Comparison of ENCODE assay signal across 17 cellular contexts in genomic region chr11:103085758-103086365, GRCh38. TPM values are rescaled to one million over a fixed set of nuclear protein-coding genes. Genes with fewer than 3 reads are reported as not detected.
DNase-seq lines count a peak whose midpoint lies in the region; ATAC-seq and TF ChIP-seq lines count a peak whose summit lies in the region.
"Had no signal": no experiment of that assay in that cellular context is flagged by ENCODE, and none has a peak within 500 bp of the region (broad histone marks: within the 10 kb centered on the region; RNA-seq: fewer than 3 reads in every experiment).

No MANE protein-coding gene starts in this region.

- H3K4me1 Mint-ChIP-seq in T-helper 17 cell (peaks cover 17% of the 10 kb centered on the region), osteocyte (ENCODE audit: unreplicated experiment) (peaks cover 26% of the 10 kb centered on the region)

- ATAC-seq in T-helper 17 cell (no peak), GM19324 (IDR thresholded peaks at IDR 0.05; ENCODE audit: low FRiP score, unreplicated experiment) (no peak)

- H3K27me3 Mint-ChIP-seq in T-helper 17 cell = no peaks in the 10 kb centered on the region
- H3K27me3 Mint-ChIP-seq in osteocyte (ENCODE audit: unreplicated experiment) = no peaks in the 10 kb centered on the region
- H3K27me3 Mint-ChIP-seq: activated naive CD8-positive, alpha-beta T cell; central memory CD8-positive, alpha-beta T cell had no signal

- no peaks in the 10 kb centered on the region for H3K9me3 Mint-ChIP-seq in osteocyte (ENCODE audit: unreplicated experiment)
- H3K9me3 Mint-ChIP-seq: central memory CD8-positive, alpha-beta T cell; neural crest cell had no signal

- no peak overlapping the region for H3K4me3 Mint-ChIP-seq in T-helper 17 cell
- H3K4me3 Mint-ChIP-seq in osteocyte (ENCODE audit: unreplicated experiment) = no peak overlapping the region
- H3K4me3 Mint-ChIP-seq: activated naive CD8-positive, alpha-beta T cell; central memory CD8-positive, alpha-beta T cell; neural crest cell had no signal

- DNase-seq in GM03348 (ENCODE audit: low spot score) (peak; percentile 21), T-helper 17 cell (no peak), dermis blood vessel endothelial cell (peak; percentile 17), osteocyte (ENCODE audit: extremely low spot score, unreplicated experiment) (no peak), KG1 (lab: John Stamatoyannopoulos, UW) (no peak), NCI-H187 (lab: John Stamatoyannopoulos, UW) (no peak), NCI-H2171 treated with DMSO at 0.1 percent for 48 hours (lab: John Stamatoyannopoulos, UW) (no peak)
- DNase-seq: activated CD4-positive, alpha-beta T cell treated with anti-CD3 and anti-CD28 coated beads, Interleukin-2, amount 50 U/mL, for 1 hour; BE2C; midbrain; NCI-H1694; RPMI8226; stimulated activated CD4-positive, alpha-beta T cell treated with anti-CD3 and anti-CD28 coated beads, Interleukin-12 subunit alpha, Interleukin-12 subunit beta, amount 100 ng/mL, for 4 hours had no signal

- H3K27ac Mint-ChIP-seq in T-helper 17 cell (peak overlapping the region; percentile 41), osteocyte (ENCODE audit: unreplicated experiment) (peak overlapping the region; percentile 9)
- H3K27ac Mint-ChIP-seq: activated naive CD8-positive, alpha-beta T cell had no signal

- no peaks in the 10 kb centered on the region for H3K9me3 ChIP-seq in T-helper 17 cell (ENCODE audit: control insufficient read depth, low read length, poor library complexity, severe bottlenecking)
- H3K9me3 ChIP-seq: BE2C had no signal

- H3K36me3 Mint-ChIP-seq in T-helper 17 cell (ENCODE audit: low read depth) (peaks cover 2% of the 10 kb centered on the region), osteocyte (ENCODE audit: unreplicated experiment) (peaks cover 26% of the 10 kb centered on the region)

- no peak for TF ChIP-seq CTCF in osteocyte (IDR thresholded peaks at IDR 0.05)

RNA-seq across cellular contexts. Expression of gene DCUN1D5, which starts 6.1 kb away (rescaled TPM):
- total RNA-seq in T-helper 17 cell (10 to 100 TPM; 13.9 to 14.0 TPM), dermis blood vessel endothelial cell (44.9 and 52.9 TPM in 2 replicates), osteocyte (28.7 and 29.1 TPM in 2 replicates)

RNA-seq across cellular contexts. Expression of gene DYNC2H1, which starts 23.4 kb away (rescaled TPM):
- total RNA-seq in T-helper 17 cell (1 to 10 TPM; 2.2 to 3.6 TPM), dermis blood vessel endothelial cell (5.7 and 8.5 TPM in 2 replicates), osteocyte (22.6 and 23.4 TPM in 2 replicates)

Comparison
In these comparisons a context has a peak if more than half of its experiments do, and no peak if none do; other contexts are left out.
1. DNase-seq: peak in GM03348 (single experiment) and dermis blood vessel endothelial cell (single experiment); none in T-helper 17 cell (0 of 3), osteocyte (single experiment), KG1 (single experiment), NCI-H187 (0 of 2) and NCI-H2171 treated with DMSO at 0.1 percent for 48 hours (single experiment).